ENCODE assay signal across 1 cellular context in the genomic region with DNA sequence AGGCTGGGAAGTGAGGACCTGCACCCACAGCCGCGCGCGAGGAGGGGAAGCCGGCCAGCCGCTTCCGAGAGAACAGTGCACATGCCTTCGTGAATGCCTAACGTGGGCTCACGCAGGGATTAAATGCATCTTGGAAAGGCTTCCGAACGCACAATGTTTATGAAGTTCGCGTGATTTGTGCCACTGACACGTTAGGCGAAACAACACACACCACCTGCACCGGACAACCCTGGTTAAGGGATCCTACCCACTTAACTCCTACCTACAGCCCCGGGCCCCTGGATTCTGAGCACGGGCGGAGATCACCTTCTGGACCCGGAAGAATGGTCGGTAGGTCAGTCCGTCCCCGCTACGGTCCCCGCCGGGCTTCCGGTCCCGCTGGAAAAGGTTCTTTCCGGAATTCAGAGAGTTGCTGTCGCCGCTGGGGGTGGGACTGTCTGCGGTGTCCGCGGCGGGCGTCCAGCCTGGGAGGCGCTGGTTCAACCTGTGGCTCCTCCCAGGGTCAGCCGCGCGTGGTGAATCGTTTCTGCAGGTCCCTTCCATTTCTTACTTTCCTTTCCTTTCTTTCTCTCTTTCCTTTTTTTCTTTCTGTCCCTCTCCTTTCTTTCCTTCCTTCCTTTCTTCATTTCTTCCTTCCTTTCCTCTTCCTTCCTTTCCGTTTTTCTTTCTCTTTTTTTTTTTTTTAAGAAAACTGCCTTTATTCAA.
A peak's percentile ranks its signal among the peaks of the same experiment; 100 is the strongest.
TF ChIP-seq lines count a peak whose summit lies in the region.

MTIF2 (minus strand) TSS at position 325 of the 705 bp plus-strand sequence. CDS start 5,373 bp downstream, outside the sequence.

TF ChIP-seq in HepG2, 621 proteins besides CTCF, POLR2A, EP300 and RAD21 (continued from another document and continues in another):
- TF ChIP-seq ZNF574 (CRISPR knock-in tag; IDR thresholded peaks at IDR 0.05) (peak; percentile 98), SMARCE1 (IDR thresholded peaks at IDR 0.05; ENCODE audit: borderline replicate concordance) (no peak), ZNF142 (CRISPR knock-in tag; IDR thresholded peaks at IDR 0.05) (peak; percentile 96), CREB1 (IDR thresholded peaks at IDR 0.05) (peak; percentile 69), CREB1 (CRISPR knock-in tag; IDR thresholded peaks at IDR 0.05) (peak; percentile 88), TAF1 (CRISPR knock-in tag; IDR thresholded peaks at IDR 0.05) (peak; percentile 94), MIXL1 (CRISPR knock-in tag; IDR thresholded peaks at IDR 0.05) (peak; percentile 68), ZNF557 (CRISPR knock-in tag; IDR thresholded peaks at IDR 0.05) (no peak), ZNF275 (CRISPR knock-in tag; IDR thresholded peaks at IDR 0.05; ENCODE audit: borderline replicate concordance) (peak; percentile 95; the same call in 1 of the 2 replicates), FOXP1 (IDR thresholded peaks at IDR 0.05) (no peak), FOXP1 (CRISPR knock-in tag; IDR thresholded peaks at IDR 0.05) (peak; percentile 46), SNAPC2 (CRISPR knock-in tag; IDR thresholded peaks at IDR 0.05) (0 out of 2 replicates have a peak, but pooled peaks have one; percentile 85), HNRNPH1 (optimal IDR thresholded peaks at IDR 0.05; ENCODE audit: low read depth, low read length) (peak; percentile 94), DNMT1 (CRISPR knock-in tag; IDR thresholded peaks at IDR 0.05) (peak; percentile 94; the same call in 1 of the 2 replicates), ARNT (IDR thresholded peaks at IDR 0.05) (no peak), MEIS2 (CRISPR knock-in tag; IDR thresholded peaks at IDR 0.05) (peak; percentile 91), HOXA5 (CRISPR knock-in tag; IDR thresholded peaks at IDR 0.05) (peak; percentile 98), ZNF543 (CRISPR knock-in tag; IDR thresholded peaks at IDR 0.05) (peak; percentile 94), SP5 (CRISPR knock-in tag; IDR thresholded peaks at IDR 0.05; ENCODE audit: borderline replicate concordance, low read depth) (peak; percentile 94), MYPOP (CRISPR knock-in tag; IDR thresholded peaks at IDR 0.05) (peak; percentile 96), FOSL1 (CRISPR knock-in tag; IDR thresholded peaks at IDR 0.05; ENCODE audit: borderline replicate concordance) (no peak), RBAK (CRISPR knock-in tag; IDR thresholded peaks at IDR 0.05) (no peak), YEATS4 (CRISPR knock-in tag; IDR thresholded peaks at IDR 0.05; ENCODE audit: borderline replicate concordance) (peak; percentile 99), ZNF816 (CRISPR knock-in tag; IDR thresholded peaks at IDR 0.05; ENCODE audit: borderline replicate concordance) (peak; percentile 96), POLR2AphosphoS2 (IDR thresholded peaks at IDR 0.05; ENCODE audit: low read depth, low read length) (0 out of 2 replicates have a peak, but pooled peaks have one; percentile 76), TARDBP (CRISPR knock-in tag; IDR thresholded peaks at IDR 0.05) (peak; percentile 99), ZSCAN22 (CRISPR knock-in tag; IDR thresholded peaks at IDR 0.05) (peak; percentile 30; the same call in 1 of the 2 replicates), PHF5A (CRISPR knock-in tag; IDR thresholded peaks at IDR 0.05; ENCODE audit: low read depth, unreplicated experiment) (peak; percentile 92), PHB2 (IDR thresholded peaks at IDR 0.05; ENCODE audit: partially characterized antibody) (no peak), SMAD3 (CRISPR knock-in tag; IDR thresholded peaks at IDR 0.05) (peak; percentile 100), ZKSCAN8 (CRISPR knock-in tag; IDR thresholded peaks at IDR 0.05; ENCODE audit: borderline replicate concordance) (peak; percentile 91; the same call in 1 of the 2 replicates), ZFAT (CRISPR knock-in tag; conservative IDR thresholded peaks at IDR 0.05) (no peak), MEIS1 (CRISPR knock-in tag; IDR thresholded peaks at IDR 0.05; ENCODE audit: borderline replicate concordance) (peak; percentile 68; the same call in 1 of the 2 replicates), NFRKB (IDR thresholded peaks at IDR 0.05) (no peak), POGZ (CRISPR knock-in tag; IDR thresholded peaks at IDR 0.05) (peak; percentile 100), ZFY (CRISPR knock-in tag; IDR thresholded peaks at IDR 0.05) (peak; percentile 92), ZSCAN12 (CRISPR knock-in tag; IDR thresholded peaks at IDR 0.05) (peak; percentile 82; the same call in 1 of the 2 replicates), CBFB (CRISPR knock-in tag; IDR thresholded peaks at IDR 0.05) (peak; percentile 95), ZFP1 (CRISPR knock-in tag; IDR thresholded peaks at IDR 0.05) (peak; percentile 97)
- TF ChIP-seq, protein P1, sequence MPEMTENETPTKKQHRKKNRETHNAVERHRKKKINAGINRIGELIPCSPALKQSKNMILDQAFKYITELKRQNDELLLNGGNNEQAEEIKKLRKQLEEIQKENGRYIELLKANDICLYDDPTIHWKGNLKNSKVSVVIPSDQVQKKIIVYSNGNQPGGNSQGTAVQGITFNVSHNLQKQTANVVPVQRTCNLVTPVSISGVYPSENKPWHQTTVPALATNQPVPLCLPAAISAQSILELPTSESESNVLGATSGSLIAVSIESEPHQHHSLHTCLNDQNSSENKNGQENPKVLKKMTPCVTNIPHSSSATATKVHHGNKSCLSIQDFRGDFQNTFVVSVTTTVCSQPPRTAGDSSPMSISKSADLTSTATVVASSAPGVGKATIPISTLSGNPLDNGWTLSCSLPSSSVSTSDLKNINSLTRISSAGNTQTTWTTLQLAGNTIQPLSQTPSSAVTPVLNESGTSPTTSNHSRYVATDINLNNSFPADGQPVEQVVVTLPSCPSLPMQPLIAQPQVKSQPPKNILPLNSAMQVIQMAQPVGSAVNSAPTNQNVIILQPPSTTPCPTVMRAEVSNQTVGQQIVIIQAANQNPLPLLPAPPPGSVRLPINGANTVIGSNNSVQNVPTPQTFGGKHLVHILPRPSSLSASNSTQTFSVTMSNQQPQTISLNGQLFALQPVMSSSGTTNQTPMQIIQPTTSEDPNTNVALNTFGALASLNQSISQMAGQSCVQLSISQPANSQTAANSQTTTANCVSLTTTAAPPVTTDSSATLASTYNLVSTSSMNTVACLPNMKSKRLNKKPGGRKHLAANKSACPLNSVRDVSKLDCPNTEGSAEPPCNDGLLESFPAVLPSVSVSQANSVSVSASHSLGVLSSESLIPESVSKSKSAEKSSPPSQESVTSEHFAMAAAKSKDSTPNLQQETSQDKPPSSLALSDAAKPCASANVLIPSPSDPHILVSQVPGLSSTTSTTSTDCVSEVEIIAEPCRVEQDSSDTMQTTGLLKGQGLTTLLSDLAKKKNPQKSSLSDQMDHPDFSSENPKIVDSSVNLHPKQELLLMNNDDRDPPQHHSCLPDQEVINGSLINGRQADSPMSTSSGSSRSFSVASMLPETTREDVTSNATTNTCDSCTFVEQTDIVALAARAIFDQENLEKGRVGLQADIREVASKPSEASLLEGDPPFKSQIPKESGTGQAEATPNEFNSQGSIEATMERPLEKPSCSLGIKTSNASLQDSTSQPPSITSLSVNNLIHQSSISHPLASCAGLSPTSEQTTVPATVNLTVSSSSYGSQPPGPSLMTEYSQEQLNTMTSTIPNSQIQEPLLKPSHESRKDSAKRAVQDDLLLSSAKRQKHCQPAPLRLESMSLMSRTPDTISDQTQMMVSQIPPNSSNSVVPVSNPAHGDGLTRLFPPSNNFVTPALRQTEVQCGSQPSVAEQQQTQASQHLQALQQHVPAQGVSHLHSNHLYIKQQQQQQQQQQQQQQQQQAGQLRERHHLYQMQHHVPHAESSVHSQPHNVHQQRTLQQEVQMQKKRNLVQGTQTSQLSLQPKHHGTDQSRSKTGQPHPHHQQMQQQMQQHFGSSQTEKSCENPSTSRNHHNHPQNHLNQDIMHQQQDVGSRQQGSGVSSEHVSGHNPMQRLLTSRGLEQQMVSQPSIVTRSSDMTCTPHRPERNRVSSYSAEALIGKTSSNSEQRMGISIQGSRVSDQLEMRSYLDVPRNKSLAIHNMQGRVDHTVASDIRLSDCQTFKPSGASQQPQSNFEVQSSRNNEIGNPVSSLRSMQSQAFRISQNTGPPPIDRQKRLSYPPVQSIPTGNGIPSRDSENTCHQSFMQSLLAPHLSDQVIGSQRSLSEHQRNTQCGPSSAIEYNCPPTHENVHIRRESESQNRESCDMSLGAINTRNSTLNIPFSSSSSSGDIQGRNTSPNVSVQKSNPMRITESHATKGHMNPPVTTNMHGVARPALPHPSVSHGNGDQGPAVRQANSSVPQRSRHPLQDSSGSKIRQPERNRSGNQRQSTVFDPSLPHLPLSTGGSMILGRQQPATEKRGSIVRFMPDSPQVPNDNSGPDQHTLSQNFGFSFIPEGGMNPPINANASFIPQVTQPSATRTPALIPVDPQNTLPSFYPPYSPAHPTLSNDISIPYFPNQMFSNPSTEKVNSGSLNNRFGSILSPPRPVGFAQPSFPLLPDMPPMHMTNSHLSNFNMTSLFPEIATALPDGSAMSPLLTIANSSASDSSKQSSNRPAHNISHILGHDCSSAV (CRISPR knock-in tag; IDR thresholded peaks at IDR 0.05; ENCODE audit: borderline replicate concordance), result peak; percentile 97
